In the genomic region with DNA sequence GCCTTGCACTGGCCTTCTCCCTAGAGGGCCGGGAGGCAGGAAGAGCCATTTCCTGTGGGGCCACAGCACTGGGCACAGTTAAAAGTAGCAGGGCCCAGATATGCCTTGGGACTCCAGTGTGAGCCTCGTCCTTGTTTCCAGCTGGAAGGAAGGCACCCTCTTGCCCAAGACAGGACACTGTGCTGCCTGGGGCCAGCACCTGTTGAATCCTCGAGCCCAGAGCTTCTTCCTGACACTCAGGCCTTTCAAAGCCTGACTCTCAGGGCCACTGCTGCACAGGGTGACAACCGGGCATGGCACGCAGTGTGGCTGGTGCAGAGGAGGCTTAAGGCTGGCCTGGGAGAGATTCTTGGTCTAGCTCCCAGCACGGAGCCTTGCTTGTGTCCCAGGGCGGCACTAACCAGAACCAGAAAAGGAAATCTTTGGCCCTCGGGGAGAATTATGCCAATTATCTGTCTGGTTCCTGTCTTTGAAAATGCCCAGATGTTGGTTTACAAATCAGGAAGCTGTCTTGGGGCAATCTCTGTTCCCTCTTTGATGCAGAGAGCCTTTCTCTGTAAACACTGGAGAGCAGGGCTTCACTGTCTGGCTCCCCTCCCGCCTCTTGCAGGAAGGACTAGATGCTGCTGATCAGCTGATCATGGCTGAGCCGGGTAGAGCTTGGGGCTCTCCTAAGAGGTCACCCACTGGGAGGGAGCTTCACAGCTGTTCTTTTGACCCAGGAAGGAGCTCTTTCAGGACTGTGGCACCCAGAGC, we compare ENCODE assay signal across 10 cellular contexts. TPM values are rescaled to one million over a fixed set of nuclear protein-coding genes. Genes with fewer than 3 reads are reported as not detected.
DNase-seq lines count a peak whose midpoint lies in the region; ATAC-seq and TF ChIP-seq lines count a peak whose summit lies in the region.
"Had no signal": no experiment of that assay in that cellular context is flagged by ENCODE, and none has a peak within 500 bp of the region (broad histone marks: within the 10 kb centered on the region; RNA-seq: fewer than 3 reads in every experiment).

No MANE protein-coding gene starts in this region.

- DNase-seq in DMS53 (lab: John Stamatoyannopoulos, UW) (peak; percentile 28), DMS53 treated with DMSO at 0.1 percent for 48 hours (lab: John Stamatoyannopoulos, UW; ENCODE audit: unreplicated experiment) (no peak), amniotic epithelial cell (ENCODE audit: low read depth) (peak; percentile 77), left lung (peak; percentile 57 to 74), KG1 (lab: John Stamatoyannopoulos, UW) (no peak), NCI-H2196 treated with DMSO at 0.1 percent for 48 hours (lab: John Stamatoyannopoulos, UW; ENCODE audit: unreplicated experiment) (no peak), NCI-H1436 (lab: John Stamatoyannopoulos, UW) (no peak)
- DNase-seq: effector CD8-positive, alpha-beta T cell had no signal

- H3K27ac ChIP-seq in left lung: peak overlapping the region; percentile 69 to 84
- H3K27ac ChIP-seq in temporal lobe (ENCODE audit: low read depth, low read length): peak overlapping the region; percentile 81
- H3K27ac ChIP-seq: 22Rv1 had no signal

- H3K4me3 ChIP-seq in left lung: no peak overlapping the region

- peak; percentile 31 for ATAC-seq in left lung

- no peaks in the 10 kb centered on the region for H3K9me3 ChIP-seq in left lung

- H3K27me3 ChIP-seq in left lung: no peaks in the 10 kb centered on the region

- H3K4me1 ChIP-seq in left lung: peaks cover 28 to 63% of the 10 kb centered on the region in 2 donors

- no peak for TF ChIP-seq CTCF in left lung (IDR thresholded peaks at IDR 0.05)

- intact Hi-C loops in left lung (cut with DNase I): loop anchor here in 1 of 2 donors (10.0 kb wide), 1 partner anchor 101 kb away; no protein-coding TSS in a partner anchor

- no peaks in the 10 kb centered on the region for H3K36me3 ChIP-seq in left lung

RNA-seq across cellular contexts. Expression of a gene that starts 11.1 kb away (rescaled TPM):
- 1 to 10 TPM; 7.3 to 9.9 TPM for total RNA-seq in left lung
- 1.2 TPM for total RNA-seq in temporal lobe

RNA-seq across cellular contexts. Expression of a gene that starts 42.8 kb away (rescaled TPM):
- total RNA-seq in left lung (1 to 10 TPM; 8.4 to 9.2 TPM), temporal lobe (58.0 TPM)

Comparison
In these comparisons a context has a peak if more than half of its experiments do, and no peak if none do; other contexts are left out.
1. DNase-seq: peak in DMS53 (single experiment), amniotic epithelial cell (single experiment) and left lung (2 of 2); none in DMS53 treated with DMSO at 0.1 percent for 48 hours (single experiment), KG1 (single experiment), NCI-H2196 treated with DMSO at 0.1 percent for 48 hours (single experiment) and NCI-H1436 (single experiment).